ENCODE assay signal across 19 cellular contexts in genomic region chr7:13049946-13050345, GRCh38.
"Had no signal": no experiment of that assay in that cellular context is flagged by ENCODE, and none has a peak within 500 bp of the region (broad histone marks: within the 10 kb centered on the region; RNA-seq: fewer than 3 reads in every experiment).

No MANE protein-coding gene starts in this region.

- H3K4me3 Mint-ChIP-seq: memory B cell; nephron progenitor cell; stimulated activated memory B cell treated with anti-CD40 and anti-IgM and Interleukin-4, amounts not matched to agents 10 μg/mL and 1 μg/mL and 100 μg/mL, for 72 hours; T-helper 2 cell treated with Interferon-gamma antibody and Interleukin-4, amounts not matched to agents 5 μg/mL and 100 μg/mL, for 36 hours had no signal

- H3K4me1 Mint-ChIP-seq: memory B cell; stimulated activated memory B cell treated with anti-CD40 and anti-IgM and Interleukin-4, amounts not matched to agents 10 μg/mL and 1 μg/mL and 100 μg/mL, for 72 hours had no signal

- H3K27ac Mint-ChIP-seq: activated naive CD4-positive, alpha-beta T cell treated with anti-CD3 and anti-CD28 coated beads, Interleukin-2, amount 50 U/mL, for 72 hours; memory B cell; nephron progenitor cell; stimulated activated memory B cell treated with anti-CD40 and anti-IgM and Interleukin-4, amounts not matched to agents 10 μg/mL and 1 μg/mL and 100 μg/mL, for 72 hours; T-helper 2 cell treated with Interferon-gamma antibody and Interleukin-4, amounts not matched to agents 5 μg/mL and 100 μg/mL, for 36 hours had no signal

- H3K36me3 Mint-ChIP-seq: activated naive CD4-positive, alpha-beta T cell treated with anti-CD3 and anti-CD28 coated beads, Interleukin-2, amount 50 U/mL, for 72 hours; memory B cell; stimulated activated memory B cell treated with anti-CD40 and anti-IgM and Interleukin-4, amounts not matched to agents 10 μg/mL and 1 μg/mL and 100 μg/mL, for 72 hours had no signal

- DNase-seq: activated CD4-positive, alpha-beta T cell treated with anti-CD3 and anti-CD28 coated beads, Interleukin-2, amount 50 U/mL, for 1 hour; activated effector memory CD4-positive, alpha-beta T cell treated with Interleukin-2 at 50 U/mL for 16 hours; activated T-cell treated with anti-CD3 and anti-CD28 coated beads, Interleukin-2, amount 50 U/mL, for 1 hour; amygdala; heart right ventricle; islet precursor cell; left lung; nephron progenitor cell; retina; small intestine; SW 1271 had no signal

- H3K27ac ChIP-seq: esophagus muscularis mucosa, foreskin keratinocyte, heart right ventricle, left lung, tibial nerve had no signal

- H3K27me3 Mint-ChIP-seq: stimulated activated memory B cell treated with anti-CD40 and anti-IgM and Interleukin-4, amounts not matched to agents 10 μg/mL and 1 μg/mL and 100 μg/mL, for 72 hours had no signal

- ATAC-seq: activated naive CD4-positive, alpha-beta T cell treated with anti-CD3 and anti-CD28 coated beads, Interleukin-2, amount 50 U/mL, for 72 hours; heart right ventricle; stimulated activated memory B cell treated with anti-CD40 and anti-IgM and Interleukin-4, amounts not matched to agents 10 μg/mL and 1 μg/mL and 100 μg/mL, for 72 hours had no signal

- H3K27me3 ChIP-seq: esophagus muscularis mucosa, foreskin keratinocyte, heart right ventricle, left lung, tibial nerve had no signal

- H3K4me3 ChIP-seq: esophagus muscularis mucosa, heart right ventricle, left lung, tibial nerve had no signal

- FAIRE-seq: endometrium, small intestine had no signal

- H3K36me3 ChIP-seq: esophagus muscularis mucosa, heart right ventricle, left lung, tibial nerve had no signal

- H3K9me3 Mint-ChIP-seq: activated naive CD4-positive, alpha-beta T cell treated with anti-CD3 and anti-CD28 coated beads, Interleukin-2, amount 50 U/mL, for 72 hours; memory B cell; nephron progenitor cell; stimulated activated memory B cell treated with anti-CD40 and anti-IgM and Interleukin-4, amounts not matched to agents 10 μg/mL and 1 μg/mL and 100 μg/mL, for 72 hours; T-helper 2 cell treated with Interferon-gamma antibody and Interleukin-4, amounts not matched to agents 5 μg/mL and 100 μg/mL, for 36 hours had no signal

- H3K9me3 ChIP-seq: esophagus muscularis mucosa, heart right ventricle, left lung, tibial nerve had no signal

- H3K4me1 ChIP-seq: esophagus muscularis mucosa, heart right ventricle, left lung had no signal
